1 cellular context compared by ENCODE assay signal in genomic region chr1:22055463-22055862, GRCh38.
TF ChIP-seq lines count a peak whose summit lies in the region.

No MANE protein-coding gene starts in this region.

TF ChIP-seq in HepG2, 621 proteins besides CTCF, POLR2A, EP300 and RAD21:
- TF ChIP-seq ZNF770 (CRISPR knock-in tag; IDR thresholded peaks at IDR 0.05) (peak; percentile 15; the same call in 1 of the 2 replicates), ZNF550 (CRISPR knock-in tag; IDR thresholded peaks at IDR 0.05; ENCODE audit: borderline replicate concordance) (no peak)
